In the genomic region with DNA sequence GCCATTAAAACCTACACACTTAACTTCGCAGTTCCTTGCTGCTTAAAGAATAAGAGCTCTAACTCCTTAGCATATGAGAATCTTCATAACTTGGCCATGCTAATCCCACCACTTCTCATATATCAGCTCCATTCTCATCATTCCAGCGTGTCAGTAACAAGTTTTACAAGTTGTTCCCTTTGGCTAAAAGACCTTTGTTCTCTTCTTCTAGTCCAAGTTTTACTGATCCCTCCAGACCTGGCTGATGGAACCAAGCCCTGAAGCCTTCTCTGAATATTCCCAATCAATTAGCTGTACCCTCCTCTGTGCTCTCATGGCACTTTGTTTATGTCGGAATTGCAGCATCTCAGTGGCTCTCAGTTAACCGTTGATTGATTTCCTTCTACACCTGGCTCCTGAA, we compare ENCODE assay signal across 11 cellular contexts.
"Had no signal": no experiment of that assay in that cellular context is flagged by ENCODE, and none has a peak within 500 bp of the region (broad histone marks: within the 10 kb centered on the region; RNA-seq: fewer than 3 reads in every experiment).

No MANE protein-coding gene starts in this region.

- H3K27me3 ChIP-seq: brain microvascular endothelial cell, testis had no signal

- H3K36me3 ChIP-seq: brain microvascular endothelial cell had no signal

- H3K4me1 ChIP-seq: testis had no signal

- H3K27ac ChIP-seq: brain microvascular endothelial cell, testis had no signal

- H3K4me3 ChIP-seq: testis had no signal

- DNase-seq: activated naive CD4-positive, alpha-beta T cell treated with anti-CD3 and anti-CD28 coated beads, Interleukin-2, amount 50 U/mL, for 16 hours; amniotic stem cell; brain microvascular endothelial cell; cerebellar nuclear complex; dermis blood vessel endothelial cell; erythroblast; mammary epithelial cell; stimulated activated CD4-positive, alpha-beta T cell treated with anti-CD3 and anti-CD28 coated beads, Interleukin-15, amount 100 ng/mL, for 24 hours; stimulated activated CD4-positive, alpha-beta T cell treated with anti-CD3 and anti-CD28 coated beads, Interleukin-4, amount 100 ng/mL, for 24 hours; stimulated activated naive CD8-positive, alpha-beta T cell treated with anti-CD3 and anti-CD28 coated beads, Interleukin-15, amount 100 ng/mL, for 72 hours; testis had no signal

- H3K9me3 ChIP-seq: testis had no signal
